ENCODE assay signal across 11 cellular contexts in genomic region chr18:34767601-34768027, GRCh38. TPM values are rescaled to one million over a fixed set of nuclear protein-coding genes. Genes with fewer than 3 reads are reported as not detected.
DNase-seq lines count a peak whose midpoint lies in the region; ATAC-seq, FAIRE-seq and TF ChIP-seq lines count a peak whose summit lies in the region.
"Had no signal": no experiment of that assay in that cellular context is flagged by ENCODE, and none has a peak within 500 bp of the region (broad histone marks: within the 10 kb centered on the region; RNA-seq: fewer than 3 reads in every experiment).

No MANE protein-coding gene starts in this region.

- H3K4me2 ChIP-seq in endothelial cell of umbilical vein (ENCODE audit: insufficient read depth, low read length) (peak overlapping the region; percentile 28), smooth muscle cell (no peak overlapping the region)

- no peak for TF ChIP-seq CTCF in endothelial cell of umbilical vein (IDR thresholded peaks at IDR 0.05; ENCODE audit: extremely low read depth in 1 of 2, insufficient read depth in 1 of 2, low read depth in 1 of 2, low read length in 2 of 2)
- TF ChIP-seq CTCF in smooth muscle cell (IDR thresholded peaks at IDR 0.05; ENCODE audit: borderline replicate concordance, insufficient read depth, poor library complexity, severe bottlenecking) = no peak

- no peak overlapping the region for H3K4me3 ChIP-seq in endothelial cell of umbilical vein (replicated peaks in 1 of 3; ENCODE audit: insufficient read depth in 1 of 3, low read depth in 1 of 3, low read length in 3 of 3)
- no peak overlapping the region for H3K4me3 ChIP-seq in smooth muscle cell
- H3K4me3 ChIP-seq: heart left ventricle had no signal

- FAIRE-seq in endothelial cell of umbilical vein (lab: Jason Lieb, UNC) = peak; percentile 75

- H2AFZ ChIP-seq in endothelial cell of umbilical vein (ENCODE audit: low read depth, low read length) = no peak overlapping the region
- no peak overlapping the region for H2AFZ ChIP-seq in smooth muscle cell (ENCODE audit: low read depth)

- POLR2A ChIA-PET in endothelial cell of umbilical vein (lab: Charles Lee) = no interaction called here

- no peaks in the 10 kb centered on the region for H3K9me1 ChIP-seq in endothelial cell of umbilical vein (replicated peaks; ENCODE audit: control insufficient read depth, extremely low read depth, insufficient read depth, low read length)

- dilution Hi-C loops in endothelial cell of umbilical vein (cut with MboI; ENCODE audit: extremely low pct_ligation_motif_present, low sequenced_read_pairs) = no loop called here

- H3K27ac ChIP-seq in endothelial cell of umbilical vein (ENCODE audit: insufficient read depth, low read depth, low read length) (peak overlapping the region; percentile 80), smooth muscle cell (ENCODE audit: low read depth) (peak overlapping the region; percentile 50)
- H3K27ac ChIP-seq: heart left ventricle had no signal

- H3K9me3 ChIP-seq in endothelial cell of umbilical vein (replicated peaks; ENCODE audit: control insufficient read depth, insufficient read depth, low read length) (no peaks in the 10 kb centered on the region), smooth muscle cell (replicated peaks; ENCODE audit: low read depth) (no peaks in the 10 kb centered on the region)
- H3K9me3 ChIP-seq: heart left ventricle had no signal

- CTCF ChIA-PET in endothelial cell of umbilical vein (lab: Charles Lee) = interaction anchor here (3.1 kb wide), 1 partner anchor 106 kb away, joined by 14 read pairs; no protein-coding TSS in a partner anchor

- no peak overlapping the region for H3K9ac ChIP-seq in endothelial cell of umbilical vein (replicated peaks; ENCODE audit: extremely low read depth, insufficient read depth, low read length)
- H3K9ac ChIP-seq in smooth muscle cell (ENCODE audit: low read depth) = no peak overlapping the region

- no peaks in the 10 kb centered on the region for H3K36me3 ChIP-seq in endothelial cell of umbilical vein (ENCODE audit: control insufficient read depth in 2 of 2, extremely low read depth in 1 of 2, insufficient read depth in 2 of 2, low read length in 2 of 2)
- H3K36me3 ChIP-seq in smooth muscle cell (ENCODE audit: low read depth) = no peaks in the 10 kb centered on the region

- TF ChIP-seq POLR2A in endothelial cell of umbilical vein (IDR thresholded peaks at IDR 0.05; ENCODE audit: low read depth, low read length) = no peak

- intact Hi-C loops in endothelial cell of umbilical vein (cut with micrococcal nuclease) = no loop called here

- H3K4me1 ChIP-seq in endothelial cell of umbilical vein (ENCODE audit: control insufficient read depth, extremely low read depth, insufficient read depth, low read length) (peaks cover 23% of the 10 kb centered on the region), smooth muscle cell (ENCODE audit: low read depth) (peaks cover 5% of the 10 kb centered on the region)

- BruUV-seq in endothelial cell of umbilical vein (replicated peaks; lab: Mats Ljungman, UMichigan) = no TSS peak

- DNase-seq in HS-27A (ENCODE audit: low read depth) (peak; percentile 81), endothelial cell of umbilical vein (ENCODE audit: low read depth, low spot score) (peak; percentile 73), smooth muscle cell (lab: John Stamatoyannopoulos, UW; ENCODE audit: unreplicated experiment) (no peak), SIG-M5 (lab: John Stamatoyannopoulos, UW) (no peak), left lobe of liver (ENCODE audit: low spot score) (no peak), NCI-H2107 treated with DMSO at 0.1 percent for 48 hours (lab: John Stamatoyannopoulos, UW; ENCODE audit: unreplicated experiment) (no peak)
- DNase-seq: activated CD8-positive, alpha-beta memory T cell treated with anti-CD3 and anti-CD28 coated beads, Interleukin-2, amount 10 ng/mL, durations not matched to agents 7 days and 5 days; heart left ventricle; KG1; NCI-H524 treated with DMSO at 0.1 percent for 48 hours had no signal

- ATAC-seq in GM18867 (IDR thresholded peaks at IDR 0.05; ENCODE audit: unreplicated experiment) = peak; percentile 61
- no peak for ATAC-seq in left lobe of liver
- ATAC-seq: activated CD8-positive, alpha-beta memory T cell treated with anti-CD3 and anti-CD28 coated beads, Interleukin-2, amount 10 ng/mL, durations not matched to agents 7 days and 5 days; heart left ventricle had no signal

- 54% methylated on average over 1 of the region's 1 CpG for WGBS in smooth muscle cell (ENCODE audit: low lambda C conversion rate)

- H3K79me2 ChIP-seq in endothelial cell of umbilical vein (ENCODE audit: control insufficient read depth, insufficient read depth, low read length) (no peaks in the 10 kb centered on the region), smooth muscle cell (ENCODE audit: low read depth) (no peaks in the 10 kb centered on the region)

- H4K20me1 ChIP-seq in endothelial cell of umbilical vein (replicated peaks; ENCODE audit: control insufficient read depth, extremely low read depth, insufficient read depth, low read length) (no peaks in the 10 kb centered on the region), smooth muscle cell (ENCODE audit: low read depth) (no peaks in the 10 kb centered on the region)

- no peaks in the 10 kb centered on the region for H3F3A ChIP-seq in smooth muscle cell (ENCODE audit: low read depth)

- H3K27me3 ChIP-seq in endothelial cell of umbilical vein (ENCODE audit: control insufficient read depth in 2 of 2, insufficient read depth in 2 of 2, low read length in 2 of 2) (no peaks in the 10 kb centered on the region), smooth muscle cell (ENCODE audit: low read depth) (no peaks in the 10 kb centered on the region)
- H3K27me3 ChIP-seq: heart left ventricle had no signal

TF ChIP-seq in endothelial cell of umbilical vein, 7 proteins besides CTCF, POLR2A, EP300 and RAD21:
- TF ChIP-seq GATA2 (IDR thresholded peaks at IDR 0.05; ENCODE audit: insufficient read depth, insufficient read length, low read depth, low read length) = no peak
- no peak for TF ChIP-seq MAX (IDR thresholded peaks at IDR 0.05; ENCODE audit: insufficient read depth, insufficient read length)
- TF ChIP-seq EZH2 (IDR thresholded peaks at IDR 0.05; ENCODE audit: borderline replicate concordance, low read depth, low read length, severe bottlenecking) = no peak
- TF ChIP-seq JUN (IDR thresholded peaks at IDR 0.05; ENCODE audit: borderline replicate concordance, insufficient read depth, insufficient read length, low read depth) = peak; percentile 60
- no peak for TF ChIP-seq MYC (IDR thresholded peaks at IDR 0.05; ENCODE audit: low read depth, low read length)
- TF ChIP-seq FOS (IDR thresholded peaks at IDR 0.05; ENCODE audit: borderline replicate concordance, insufficient read depth, low read length) = peak; percentile 59
- no peak for TF ChIP-seq POLR2AphosphoS5 (IDR thresholded peaks at IDR 0.05; ENCODE audit: insufficient read depth, low read depth, low read length)
TF ChIP-seq in endothelial cell of umbilical vein: peak in this region for 2.

RNA-seq across cellular contexts. Expression of gene DTNA, which starts 57.5 kb away (rescaled TPM):
- total RNA-seq in endothelial cell of umbilical vein (15.3 and 16.8 TPM in 2 replicates), smooth muscle cell (3.1 and 9.9 TPM in 2 replicates), left lobe of liver (1.6 TPM)
- polyA plus RNA-seq in endothelial cell of umbilical vein (6.6 and 9.0 TPM in 2 replicates), smooth muscle cell (1.3 and 3.0 TPM in 2 replicates)
- 6.2 and 6.5 TPM in 2 replicates for polyA plus RNA-seq in endothelial cell of umbilical vein (2011; cell fraction: cytosol; rRNA removed)
- polyA plus RNA-seq in endothelial cell of umbilical vein (2011; cell fraction: nucleus; rRNA removed) = 16.6 and 19.9 TPM in 2 replicates
- 4.4 and 8.7 TPM in 2 replicates for polyA plus RNA-seq in endothelial cell of umbilical vein (2012)
- polyA minus RNA-seq in endothelial cell of umbilical vein = 20.2 and 28.5 TPM in 2 replicates
- polyA minus RNA-seq in endothelial cell of umbilical vein (2011; cell fraction: cytosol; rRNA and poly(A)+ RNA removed) = 1.1 TPM
- 36.4 and 48.4 TPM in 2 replicates for polyA minus RNA-seq in endothelial cell of umbilical vein (2011; cell fraction: nucleus; rRNA and poly(A)+ RNA removed)
- total RNA-seq: activated CD8-positive, alpha-beta memory T cell treated with anti-CD3 and anti-CD28 coated beads, Interleukin-2, amount 10 ng/mL, durations not matched to agents 7 days and 5 days had no signal

Comparison
In these comparisons a context has a peak if more than half of its experiments do, and no peak if none do; other contexts are left out.
1. DNase-seq: peak in HS-27A (single experiment) and endothelial cell of umbilical vein (single experiment); none in smooth muscle cell (single experiment), SIG-M5 (single experiment), left lobe of liver (single experiment) and NCI-H2107 treated with DMSO at 0.1 percent for 48 hours (single experiment).